1 cellular context compared by ENCODE assay signal in genomic region chr9:136988872-136989271, GRCh38.
TF ChIP-seq lines count a peak whose summit lies in the region.

No MANE protein-coding gene starts in this region.

TF ChIP-seq in K562, 482 proteins besides CTCF, POLR2A, EP300 and RAD21:
- TF ChIP-seq SMAD2 (IDR thresholded peaks at IDR 0.05; ENCODE audit: low read depth, low read length): no peak
- 0 out of 2 replicates have a peak, but pooled peaks have one; percentile 29 for TF ChIP-seq ZNF592 (IDR thresholded peaks at IDR 0.05)
- no peak for TF ChIP-seq WHSC1 (IDR thresholded peaks at IDR 0.05; ENCODE audit: low read length)
- no peak for TF ChIP-seq E2F6 (IDR thresholded peaks at IDR 0.05; ENCODE audit: borderline replicate concordance in 1 of 2, extremely low read depth in 1 of 2, insufficient read depth in 1 of 2, insufficient read length in 1 of 2, low read depth in 1 of 2, low read length in 1 of 2, poor library complexity in 1 of 2, severe bottlenecking in 1 of 2)
- no peak for TF ChIP-seq ARID1B (IDR thresholded peaks at IDR 0.05)
- no peak for TF ChIP-seq DEAF1 (CRISPR knock-in tag; IDR thresholded peaks at IDR 0.05)
TF ChIP-seq in K562: peak in this region for 1.
